Comparison of ENCODE assay signal across 9 cellular contexts in genomic region chr11:75142714-75143419, GRCh38. TPM values are rescaled to one million over a fixed set of nuclear protein-coding genes. Genes with fewer than 3 reads are reported as not detected.
DNase-seq lines count a peak whose midpoint lies in the region; ATAC-seq and TF ChIP-seq lines count a peak whose summit lies in the region.
"Had no signal": no experiment of that assay in that cellular context is flagged by ENCODE, and none has a peak within 500 bp of the region (broad histone marks: within the 10 kb centered on the region; RNA-seq: fewer than 3 reads in every experiment).

No MANE protein-coding gene starts in this region.

- ATAC-seq in HG03460 (IDR thresholded peaks at IDR 0.05; ENCODE audit: unreplicated experiment) (peak; percentile 75), omental fat pad (ENCODE audit: low FRiP score) (peak; percentile 69)

- no peaks in the 10 kb centered on the region for H3K36me3 ChIP-seq in thyroid gland
- H3K36me3 ChIP-seq: thoracic aorta had no signal

- H3K27ac ChIP-seq in thyroid gland: no peak overlapping the region
- H3K27ac ChIP-seq: thoracic aorta had no signal

- peak overlapping the region; percentile 39 for H3K4me3 Mint-ChIP-seq in activated T-helper 2 cell treated with anti-CD3 and anti-CD28 coated beads, Interferon-gamma antibody, Interleukin-2, Interleukin-4, amounts not matched to agents 10 μg/mL and 5 μg/mL and 100 μg/mL, durations not matched to agents 14 hours and 24 hours and 36 hours (ENCODE audit: low read depth)

- peaks cover 12% of the 10 kb centered on the region for H3K27me3 Mint-ChIP-seq in activated T-helper 2 cell treated with anti-CD3 and anti-CD28 coated beads, Interferon-gamma antibody, Interleukin-2, Interleukin-4, amounts not matched to agents 10 μg/mL and 5 μg/mL and 100 μg/mL, durations not matched to agents 14 hours and 24 hours and 36 hours (ENCODE audit: low read depth)

- no peak for TF ChIP-seq CTCF in fibroblast of villous mesenchyme (IDR thresholded peaks at IDR 0.05; ENCODE audit: insufficient read depth, low read depth, low read length)
- TF ChIP-seq CTCF in omental fat pad (IDR thresholded peaks at IDR 0.05): no peak
- TF ChIP-seq CTCF in thyroid gland (IDR thresholded peaks at IDR 0.05): no peak

- H3K9me3 ChIP-seq in thyroid gland: no peaks in the 10 kb centered on the region
- H3K9me3 ChIP-seq: thoracic aorta had no signal

- H3K27me3 ChIP-seq in thyroid gland: no peaks in the 10 kb centered on the region

- H3K4me3 ChIP-seq in fibroblast of villous mesenchyme (ENCODE audit: low read depth, low read length): no peak overlapping the region
- H3K4me3 ChIP-seq in thyroid gland (replicated peaks in 1 of 3): no peak overlapping the region
- H3K4me3 ChIP-seq: thoracic aorta had no signal

- DNase-seq in NCI-H345 (lab: John Stamatoyannopoulos, UW): peak; percentile 51
- DNase-seq in NCI-H345 treated with DMSO at 0.1 percent for 48 hours (lab: John Stamatoyannopoulos, UW; ENCODE audit: unreplicated experiment): no peak
- DNase-seq in SHP77 treated with DMSO at 0.1 percent for 48 hours (lab: John Stamatoyannopoulos, UW): peak; percentile 88
- peak; percentile 75 for DNase-seq in activated T-helper 2 cell treated with anti-CD3 and anti-CD28 coated beads, Interferon-gamma antibody, Interleukin-2, Interleukin-4, amounts not matched to agents 10 μg/mL and 5 μg/mL and 100 μg/mL, durations not matched to agents 14 hours and 24 hours and 36 hours (ENCODE audit: low spot score)
- peak; percentile 94 for DNase-seq in fibroblast of villous mesenchyme (ENCODE audit: low read depth)
- no peak for DNase-seq in omental fat pad (ENCODE audit: low spot score)
- DNase-seq in thyroid gland: peak; percentile 30 to 40

- peaks cover 27% of the 10 kb centered on the region for H3K4me1 Mint-ChIP-seq in activated T-helper 2 cell treated with anti-CD3 and anti-CD28 coated beads, Interferon-gamma antibody, Interleukin-2, Interleukin-4, amounts not matched to agents 10 μg/mL and 5 μg/mL and 100 μg/mL, durations not matched to agents 14 hours and 24 hours and 36 hours (ENCODE audit: low read depth)

- H3K4me1 ChIP-seq in thyroid gland: peaks cover 0 to 12% of the 10 kb centered on the region in 2 donors

- TF ChIP-seq POLR2A in thyroid gland (IDR thresholded peaks at IDR 0.05): no peak

- 57 to 61% methylated on average over 10 of the region's 10 CpGs for WGBS in thyroid gland, 2 donors

- no peaks in the 10 kb centered on the region for H3K9me3 Mint-ChIP-seq in activated T-helper 2 cell treated with anti-CD3 and anti-CD28 coated beads, Interferon-gamma antibody, Interleukin-2, Interleukin-4, amounts not matched to agents 10 μg/mL and 5 μg/mL and 100 μg/mL, durations not matched to agents 14 hours and 24 hours and 36 hours

- no peaks in the 10 kb centered on the region for H3K36me3 Mint-ChIP-seq in activated T-helper 2 cell treated with anti-CD3 and anti-CD28 coated beads, Interferon-gamma antibody, Interleukin-2, Interleukin-4, amounts not matched to agents 10 μg/mL and 5 μg/mL and 100 μg/mL, durations not matched to agents 14 hours and 24 hours and 36 hours (ENCODE audit: low read depth)

- H3K27ac Mint-ChIP-seq in activated T-helper 2 cell treated with anti-CD3 and anti-CD28 coated beads, Interferon-gamma antibody, Interleukin-2, Interleukin-4, amounts not matched to agents 10 μg/mL and 5 μg/mL and 100 μg/mL, durations not matched to agents 14 hours and 24 hours and 36 hours: peak overlapping the region; percentile 72

- intact Hi-C loops in activated T-helper 2 cell treated with anti-CD3 and anti-CD28 coated beads, Interferon-gamma antibody, Interleukin-2, Interleukin-4, amounts not matched to agents 10 μg/mL and 5 μg/mL and 100 μg/mL, durations not matched to agents 14 hours and 24 hours and 36 hours (cut with micrococcal nuclease): loop anchor here (1.0 to 10.0 kb wide), 4 partner anchors 105 to 392 kb away; no protein-coding TSS in a partner anchor
- intact Hi-C loops in thyroid gland (cut with DNase I): loop anchor here (5.0 to 10.0 kb wide), 2 partner anchors 104 to 208 kb away; no protein-coding TSS in a partner anchor

RNA-seq across cellular contexts. Expression of gene SLCO2B1, which starts 8.0 kb away (rescaled TPM):
- total RNA-seq in activated T-helper 2 cell treated with anti-CD3 and anti-CD28 coated beads, Interferon-gamma antibody, Interleukin-2, Interleukin-4, amounts not matched to agents 10 μg/mL and 5 μg/mL and 100 μg/mL, durations not matched to agents 14 hours and 24 hours and 36 hours: not detected in 2 replicates
- total RNA-seq in fibroblast of villous mesenchyme (under 0.01 TPM in 1 of 2 replicates, not detected in the other), omental fat pad (100 to 1,000 TPM in 2 of 4 donors, 10 to 100 TPM in 2; 51.5 to 151 (median 106) TPM), thyroid gland (100 to 1,000 TPM in 1 of 4 donors, 10 to 100 TPM in 3; 22.0 to 244 (median 56.9) TPM)

RNA-seq across cellular contexts. Expression of gene OR2AT4, which starts 46.2 kb away (rescaled TPM):
- total RNA-seq in activated T-helper 2 cell treated with anti-CD3 and anti-CD28 coated beads, Interferon-gamma antibody, Interleukin-2, Interleukin-4, amounts not matched to agents 10 μg/mL and 5 μg/mL and 100 μg/mL, durations not matched to agents 14 hours and 24 hours and 36 hours: not detected in 2 replicates
- total RNA-seq in fibroblast of villous mesenchyme (not detected in 2 replicates), omental fat pad (not detected), thyroid gland (not detected)
- total RNA-seq: thoracic aorta had no signal

Comparison
In these comparisons a context has a peak if more than half of its experiments do, and no peak if none do; other contexts are left out.
1. DNase-seq: peak in NCI-H345 (single experiment), SHP77 treated with DMSO at 0.1 percent for 48 hours (single experiment), activated T-helper 2 cell treated with anti-CD3 and anti-CD28 coated beads, Interferon-gamma antibody, Interleukin-2, Interleukin-4, amounts not matched to agents 10 μg/mL and 5 μg/mL and 100 μg/mL, durations not matched to agents 14 hours and 24 hours and 36 hours (single experiment), fibroblast of villous mesenchyme (single experiment) and thyroid gland (2 of 2); none in NCI-H345 treated with DMSO at 0.1 percent for 48 hours (single experiment) and omental fat pad (single experiment).
2. RNA of gene SLCO2B1, which starts 8.0 kb away (total RNA-seq): 51.5 to 151 TPM in omental fat pad and 22.0 to 244 TPM in thyroid gland; not detected in activated T-helper 2 cell treated with anti-CD3 and anti-CD28 coated beads, Interferon-gamma antibody, Interleukin-2, Interleukin-4, amounts not matched to agents 10 μg/mL and 5 μg/mL and 100 μg/mL, durations not matched to agents 14 hours and 24 hours and 36 hours and under 0.01 TPM in fibroblast of villous mesenchyme; every median in the first group is over 10 times any median in the second.